In the genomic region with DNA sequence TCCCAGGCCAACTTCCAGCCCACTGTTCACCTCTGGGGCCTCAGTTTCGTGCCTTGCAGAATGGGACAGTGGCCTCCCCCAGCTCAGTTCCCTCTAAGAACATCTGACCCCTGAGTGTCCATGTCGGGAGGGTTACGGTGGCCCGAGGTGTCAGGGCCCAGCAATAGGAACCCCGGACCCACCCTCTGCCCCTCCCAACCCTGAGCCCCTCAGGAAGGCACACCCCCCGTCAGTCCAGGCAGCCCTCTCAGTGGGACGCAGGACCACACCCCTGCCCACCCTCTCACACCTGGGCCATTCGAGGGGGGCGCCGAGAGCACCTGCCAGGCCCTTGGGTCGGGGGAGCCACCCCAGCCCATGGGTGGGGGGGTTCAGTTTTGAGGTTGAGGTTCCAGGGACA, we compare ENCODE assay signal across 18 cellular contexts. TPM values are rescaled to one million over a fixed set of nuclear protein-coding genes. Genes with fewer than 3 reads are reported as not detected.
DNase-seq lines count a peak whose midpoint lies in the region; ATAC-seq, FAIRE-seq and TF ChIP-seq lines count a peak whose summit lies in the region.
"Had no signal": no experiment of that assay in that cellular context is flagged by ENCODE, and none has a peak within 500 bp of the region (broad histone marks: within the 10 kb centered on the region; RNA-seq: fewer than 3 reads in every experiment).

No MANE protein-coding gene starts in this region.

- no TSS peak for BruUV-seq in HepG2 (replicated peaks; lab: Mats Ljungman, UMichigan)

- TF ChIP-seq EP300 in HepG2 (IDR thresholded peaks at IDR 0.05; ENCODE audit: low read depth in 2 of 2, low read length in 2 of 2) = no peak
- TF ChIP-seq EP300 in HepG2 (CRISPR knock-in tag; IDR thresholded peaks at IDR 0.05; ENCODE audit: borderline replicate concordance) = no peak
- TF ChIP-seq EP300 in suprapubic skin (IDR thresholded peaks at IDR 0.05) = no peak

- H3K9me3 ChIP-seq in right lobe of liver (no peaks in the 10 kb centered on the region), HepG2 (ENCODE audit: low read length) (no peaks in the 10 kb centered on the region), mucosa of descending colon (no peaks in the 10 kb centered on the region), suprapubic skin (no peaks in the 10 kb centered on the region)

- TF ChIP-seq CTCF in right lobe of liver (IDR thresholded peaks at IDR 0.05) (no peak), HepG2 (CRISPR knock-in tag; IDR thresholded peaks at IDR 0.05) (no peak), mucosa of descending colon (IDR thresholded peaks at IDR 0.05) (no peak), suprapubic skin (IDR thresholded peaks at IDR 0.05) (no peak), GM10248 (IDR thresholded peaks at IDR 0.05; ENCODE audit: control extremely low read depth, extremely low read depth, low read depth, missing control alignments) (no peak)

- H3K4me1 ChIP-seq in right lobe of liver = no peaks in the 10 kb centered on the region
- no peaks in the 10 kb centered on the region for H3K4me1 ChIP-seq in HepG2 (ENCODE audit: insufficient read depth, low read length)
- no peaks in the 10 kb centered on the region for H3K4me1 ChIP-seq in mucosa of descending colon (ENCODE audit: low read depth)
- peaks cover 6% of the 10 kb centered on the region for H3K4me1 ChIP-seq in suprapubic skin

- H3K4me3 ChIP-seq in right lobe of liver (no peak overlapping the region), HepG2 (replicated peaks in 1 of 3; ENCODE audit: insufficient read depth in 1 of 3, low read depth in 2 of 3, low read length in 3 of 3) (no peak overlapping the region), mucosa of descending colon (no peak overlapping the region), suprapubic skin (no peak overlapping the region)
- H3K4me3 ChIP-seq: K562 had no signal

- TF ChIP-seq RAD21 in HepG2 (CRISPR knock-in tag; IDR thresholded peaks at IDR 0.05) = no peak

- in situ Hi-C loops in HepG2 (cut with HindIII; ENCODE audit: extremely low pct_ligation_motif_present, low pct_unique_long_range_greater_than_20kb) = no loop called here

- no peak overlapping the region for H3K27ac ChIP-seq in right lobe of liver
- no peak overlapping the region for H3K27ac ChIP-seq in HepG2 (ENCODE audit: extremely low read length, insufficient read depth, low read length)
- no peak overlapping the region for H3K27ac ChIP-seq in suprapubic skin
- H3K27ac ChIP-seq: C4-2B had no signal

- H4K20me1 ChIP-seq in HepG2 (ENCODE audit: insufficient read depth, low read length) = no peaks in the 10 kb centered on the region

- H3K36me3 ChIP-seq in right lobe of liver (no peaks in the 10 kb centered on the region), HepG2 (replicated peaks in 1 of 2; ENCODE audit: control insufficient read depth in 1 of 2, insufficient read depth in 2 of 2, low read length in 2 of 2) (no peaks in the 10 kb centered on the region), mucosa of descending colon (ENCODE audit: low read depth) (no peaks in the 10 kb centered on the region), suprapubic skin (no peaks in the 10 kb centered on the region)

- POLR2A ChIA-PET in HepG2 (lab: Yijun Ruan, JAX) = no interaction called here
- POLR2A ChIA-PET in GM10248 (lab: Yijun Ruan, JAX) = no interaction called here
- POLR2A ChIA-PET in HEK293T (lab: Yijun Ruan, JAX) = no interaction called here

- no peak for FAIRE-seq in HepG2 (lab: Jason Lieb, UNC)
- FAIRE-seq: D721Med, H1 had no signal

- TF ChIP-seq POLR2A in right lobe of liver (IDR thresholded peaks at IDR 0.05) (no peak), HepG2 (IDR thresholded peaks at IDR 0.05; ENCODE audit: insufficient read depth in 1 of 2, low read depth in 2 of 2, low read length in 2 of 2) (no peak), suprapubic skin (IDR thresholded peaks at IDR 0.05) (no peak)

- H3K79me2 ChIP-seq in HepG2 (ENCODE audit: insufficient read depth, low read length) = no peaks in the 10 kb centered on the region

- DNase-seq in right lobe of liver (peak in 2 of 3 donors; percentile 8 to 31), HepG2 (ENCODE audit: low spot score) (no peak), mucosa of descending colon (peak in 2 of 3 donors; percentile 15 to 37), suprapubic skin (ENCODE audit: low spot score in 2 of 2) (peak; percentile 35 to 68), GM10248 (ENCODE audit: extremely low spot score) (no peak), HEK293T (ENCODE audit: extremely low spot score) (no peak)
- DNase-seq: NCI-H1105 treated with DMSO at 0.1 percent for 48 hours, NCI-H1694, NCI-H2107, NCI-H510A treated with DMSO at 0.1 percent for 48 hours, NCI-H774, SIG-M5 had no signal

- whole genome bisulfite sequencing in right lobe of liver (ENCODE audit: insufficient coverage, low coverage, low lambda C conversion rate, missing lambda C conversion rate) = no CpG with 5 or more reads among the region's 11 CpGs
- WGBS in HepG2 (ENCODE audit: low lambda C conversion rate) = 20% methylated on average over 1 of the region's 11 CpGs
- WGBS in suprapubic skin = 77% methylated on average over 3 of the region's 11 CpGs

- no peak overlapping the region for H2AFZ ChIP-seq in HepG2 (ENCODE audit: low read length)

- intact Hi-C loops in right lobe of liver (cut with DNase I) (no loop called here), HepG2 (cut with micrococcal nuclease; ENCODE audit: unreplicated experiment) (no loop called here), mucosa of descending colon (cut with DNase I, micrococcal nuclease) (no loop called here)

- H3K9ac ChIP-seq in HepG2 (ENCODE audit: insufficient read depth, low read depth, low read length) = no peak overlapping the region

- CTCF ChIA-PET in HepG2 (lab: Yijun Ruan, JAX; ENCODE audit: low intra/inter-chr PET ratio, low total read pairs) (no interaction called here), GM10248 (lab: Yijun Ruan, JAX) (interaction anchor here (1.0 kb wide), 1 partner anchor 386 kb away, joined by 3 read pairs; no protein-coding TSS in a partner anchor), HEK293T (lab: Yijun Ruan, JAX) (interaction anchor here (0.6 to 0.9 kb wide), 2 partner anchors 238 to 240 kb away, joined by 3 read pairs; no protein-coding TSS in a partner anchor)

- no peak for ATAC-seq in right lobe of liver
- no peak for ATAC-seq in HepG2
- peak; percentile 12 for ATAC-seq in esophagus mucosa
- ATAC-seq in mucosa of descending colon = no peak
- no peak for ATAC-seq in GM21619 (IDR thresholded peaks at IDR 0.05; ENCODE audit: unreplicated experiment)

- H3K27me3 ChIP-seq in right lobe of liver (no peaks in the 10 kb centered on the region), HepG2 (ENCODE audit: control insufficient read depth in 1 of 2, insufficient read depth in 2 of 2, low read length in 2 of 2) (peaks cover 13 to 56% of the 10 kb centered on the region in 2 experiments), suprapubic skin (peaks cover 86% of the 10 kb centered on the region)

- no peak overlapping the region for H3K4me2 ChIP-seq in HepG2 (ENCODE audit: low read depth, low read length)

TF ChIP-seq in HepG2, 621 proteins besides CTCF, POLR2A, EP300 and RAD21 (continues in another document):
- TF ChIP-seq HOXA5 (CRISPR knock-in tag; IDR thresholded peaks at IDR 0.05) (no peak), ZNF331 (CRISPR knock-in tag; IDR thresholded peaks at IDR 0.05) (no peak), ARID2 (CRISPR knock-in tag; IDR thresholded peaks at IDR 0.05; ENCODE audit: borderline replicate concordance) (no peak), CCDC6 (CRISPR knock-in tag; IDR thresholded peaks at IDR 0.05) (no peak), ZNF660 (CRISPR knock-in tag; IDR thresholded peaks at IDR 0.05; ENCODE audit: borderline replicate concordance, low read depth) (no peak), ZKSCAN8 (CRISPR knock-in tag; IDR thresholded peaks at IDR 0.05; ENCODE audit: borderline replicate concordance) (no peak), ATF7-NPFF (CRISPR knock-in tag; IDR thresholded peaks at IDR 0.05; ENCODE audit: low read depth) (no peak)

TF ChIP-seq in HEK293T, 16 proteins besides CTCF, POLR2A, EP300 and RAD21:
- TF ChIP-seq FOXA1 (IDR thresholded peaks at IDR 0.05) = no peak
- TF ChIP-seq ZNF384 (IDR thresholded peaks at IDR 0.05) = no peak
- no peak for TF ChIP-seq L3MBTL2 (conservative IDR thresholded peaks at IDR 0.05)

RNA-seq across cellular contexts. Expression of a gene that starts 0.4 kb away (rescaled TPM):
- under 1 TPM in 5 of 6 experiments, not detected in 1; 0.06 to 0.23 (median 0.18) TPM for total RNA-seq in right lobe of liver
- 0.07 TPM in 1 of 2 replicates, not detected in the other for total RNA-seq in HepG2 (2016; rRNA removed; fragmentation: Illumina TruSeq; extraction: Trizol)
- total RNA-seq in HepG2 (2016; cell fraction: cytosol; rRNA removed; fragmentation: Illumina TruSeq; extraction: Trizol; ENCODE audit: low read depth) = not detected in 2 replicates
- total RNA-seq in HepG2 (2016; cell fraction: insoluble cytoplasmic fraction; rRNA removed; fragmentation: Illumina TruSeq; extraction: Trizol) = 0.09 TPM in 1 of 2 replicates, not detected in the other
- total RNA-seq in HepG2 (2016; cell fraction: membrane; rRNA removed; fragmentation: Illumina TruSeq; extraction: Trizol) = 0.03 TPM in 1 of 2 replicates, not detected in the other
- total RNA-seq in HepG2 (2016; cell fraction: nucleus; rRNA removed; fragmentation: Illumina TruSeq; extraction: Trizol) = 0.22 and 0.31 TPM in 2 replicates
- 0.11 and 0.13 TPM in 2 replicates for polyA plus RNA-seq in HepG2 (2011; rRNA removed)
- 0.01 and 0.03 TPM in 2 replicates for polyA plus RNA-seq in HepG2 (2011; cell fraction: cytosol; rRNA removed)
- polyA plus RNA-seq in HepG2 (2011; cell fraction: nucleus; rRNA removed) = 1.1 and 1.5 TPM in 2 replicates
- 0.08 and 0.16 TPM in 2 replicates for polyA plus RNA-seq in HepG2 (2012)
- polyA plus RNA-seq in HepG2 (2016; cell fraction: cytosol; fragmentation: Illumina TruSeq; extraction: Trizol; ENCODE audit: low read depth) = 0.01 TPM in 1 of 2 replicates, not detected in the other
- polyA plus RNA-seq in HepG2 (2016; cell fraction: insoluble cytoplasmic fraction; fragmentation: Illumina TruSeq; extraction: Trizol; ENCODE audit: low read depth) = 0.03 and 0.05 TPM in 2 replicates
- 0.03 TPM in 1 of 2 replicates, not detected in the other for polyA plus RNA-seq in HepG2 (2016; cell fraction: membrane; fragmentation: Illumina TruSeq; extraction: Trizol; ENCODE audit: low read depth)
- polyA plus RNA-seq in HepG2 (2016; cell fraction: nucleus; fragmentation: Illumina TruSeq; extraction: Trizol; ENCODE audit: insufficient read depth, low read depth) = 0.33 and 0.36 TPM in 2 replicates
- polyA minus RNA-seq in HepG2 (2011; rRNA and poly(A)+ RNA removed; ENCODE audit: low replicate concordance) = 0.84 and 0.87 TPM in 2 replicates
- polyA minus RNA-seq in HepG2 (2011; cell fraction: cytosol; rRNA and poly(A)+ RNA removed) = 0.09 and 0.10 TPM in 2 replicates
- polyA minus RNA-seq in HepG2 (2011; cell fraction: nucleus; rRNA and poly(A)+ RNA removed) = 1.7 and 2.5 TPM in 2 replicates
- total RNA-seq in esophagus mucosa = 0.08 TPM
- 1 to 10 TPM in 1 of 3 donors, under 1 TPM in 2; 0.43 to 1.1 (median 0.61) TPM for total RNA-seq in mucosa of descending colon
- under 1 TPM in 2 of 4 donors, not detected in 2; 0.17 to 0.56 TPM for total RNA-seq in suprapubic skin

Comparison
In these comparisons a context has a peak if more than half of its experiments do, and no peak if none do; other contexts are left out.
1. DNase-seq: peak in right lobe of liver (2 of 3), mucosa of descending colon (2 of 3) and suprapubic skin (2 of 2); none in HepG2 (single experiment), GM10248 (single experiment) and HEK293T (single experiment).